ENCODE assay signal across 33 cellular contexts in genomic region chr4:27930976-27931375, GRCh38.
"Had no signal": no experiment of that assay in that cellular context is flagged by ENCODE, and none has a peak within 500 bp of the region (broad histone marks: within the 10 kb centered on the region; RNA-seq: fewer than 3 reads in every experiment).

No MANE protein-coding gene starts in this region.

- DNase-seq: activated B cell treated with CpG ODN at 0.5 μM for 24 hours; activated CD4-positive, alpha-beta memory T cell treated with anti-CD3 and anti-CD28 coated beads for 36 hours; activated CD4-positive, alpha-beta T cell treated with anti-CD3 and anti-CD28 coated beads for 4 hours; activated CD4-positive, alpha-beta T cell treated with anti-CD3 and anti-CD28 coated beads, Interleukin-2, amount 10 ng/mL, durations not matched to agents 24 days and 14 days; activated CD4-positive, alpha-beta T cell treated with anti-CD3 and anti-CD28 coated beads, Interleukin-2, amount 50 U/mL, for 1 hour; activated CD4-positive, alpha-beta T cell treated with anti-CD3 and anti-CD28 coated beads, Interleukin-2, amount 50 U/mL, for 4 hours; activated CD4-positive, CD25-positive, alpha-beta regulatory T cell treated with anti-CD3 and anti-CD28 coated beads, Interleukin-2, amount 50 U/mL, for 72 hours; activated CD8-positive, alpha-beta memory T cell treated with anti-CD3 and anti-CD28 coated beads, Interleukin-2, amount 50 U/mL, for 4 hours; activated CD8-positive, alpha-beta T cell treated with anti-CD3 and anti-CD28 coated beads for 36 hours; activated effector memory CD4-positive, alpha-beta T cell treated with Interleukin-2 at 50 U/mL for 16 hours; activated gamma-delta T cell; activated naive CD4-positive, alpha-beta T cell treated with anti-CD3 and anti-CD28 coated beads, Interleukin-2, amount 10 ng/mL, durations not matched to agents 7 days and 5 days; activated naive CD4-positive, alpha-beta T cell treated with Interleukin-2 at 50 U/mL for 16 hours; activated naive CD8-positive, alpha-beta T cell treated with anti-CD3 and anti-CD28 coated beads, Interleukin-2, amount 10 ng/mL, durations not matched to agents 7 days and 5 days; activated naive CD8-positive, alpha-beta T cell treated with anti-CD3 and anti-CD28 coated beads, Interleukin-2, amount 50 U/mL, for 24 hours; activated T-cell treated with anti-CD3 and anti-CD28 coated beads for 4 hours; activated T-cell treated with anti-CD3 and anti-CD28 coated beads, Interleukin-2, amount 50 U/mL, for 1 hour; activated T-cell treated with anti-CD3 and anti-CD28 coated beads, Interleukin-2, amount 50 U/mL, for 48 hours; amygdala; anterior cingulate cortex; caudate nucleus; cerebellar nuclear complex; T-helper 2 cell; T-helper 9 cell had no signal

- H3K4me1 Mint-ChIP-seq: activated B cell treated with CpG ODN at 0.5 μM for 24 hours; activated CD4-positive, alpha-beta T cell treated with anti-CD3 and anti-CD28 coated beads, Interleukin-2, amount 10 ng/mL, durations not matched to agents 24 days and 14 days; activated naive CD4-positive, alpha-beta T cell treated with anti-CD3 and anti-CD28 coated beads, Interleukin-2, amount 10 ng/mL, durations not matched to agents 7 days and 5 days; activated naive CD4-positive, alpha-beta T cell treated with anti-CD3 and anti-CD28 coated beads, Interleukin-2, amount 50 U/mL, for 24 hours; activated naive CD8-positive, alpha-beta T cell treated with anti-CD3 and anti-CD28 coated beads, Interleukin-2, amount 10 ng/mL, durations not matched to agents 7 days and 5 days; activated naive CD8-positive, alpha-beta T cell treated with anti-CD3 and anti-CD28 coated beads, Interleukin-2, amount 50 U/mL, for 24 hours; brain; central memory CD8-positive, alpha-beta T cell had no signal

- H3K36me3 Mint-ChIP-seq: activated CD4-positive, alpha-beta memory T cell treated with anti-CD3 and anti-CD28 coated beads for 36 hours; activated naive CD4-positive, alpha-beta T cell treated with anti-CD3 and anti-CD28 coated beads, Interleukin-2, amount 10 ng/mL, durations not matched to agents 7 days and 5 days; activated naive CD4-positive, alpha-beta T cell treated with anti-CD3 and anti-CD28 coated beads, Interleukin-2, amount 50 U/mL, for 24 hours; activated naive CD8-positive, alpha-beta T cell; activated naive CD8-positive, alpha-beta T cell treated with anti-CD3 and anti-CD28 coated beads, Interleukin-2, amount 10 ng/mL, durations not matched to agents 7 days and 5 days; brain had no signal

- H3K27me3 Mint-ChIP-seq: activated B cell treated with CpG ODN at 0.5 μM for 24 hours; activated CD4-positive, alpha-beta memory T cell treated with anti-CD3 and anti-CD28 coated beads for 36 hours; activated CD4-positive, alpha-beta T cell treated with anti-CD3 and anti-CD28 coated beads, Interleukin-2, amount 10 ng/mL, durations not matched to agents 24 days and 14 days; activated CD8-positive, alpha-beta T cell treated with anti-CD3 and anti-CD28 coated beads for 36 hours; activated naive CD4-positive, alpha-beta T cell treated with anti-CD3 and anti-CD28 coated beads, Interleukin-2, amount 10 ng/mL, durations not matched to agents 7 days and 5 days; activated naive CD4-positive, alpha-beta T cell treated with anti-CD3 and anti-CD28 coated beads, Interleukin-2, amount 50 U/mL, for 24 hours; activated naive CD8-positive, alpha-beta T cell; activated naive CD8-positive, alpha-beta T cell treated with anti-CD3 and anti-CD28 coated beads, Interleukin-2, amount 10 ng/mL, durations not matched to agents 7 days and 5 days; activated naive CD8-positive, alpha-beta T cell treated with anti-CD3 and anti-CD28 coated beads, Interleukin-2, amount 50 U/mL, for 24 hours; brain; central memory CD8-positive, alpha-beta T cell had no signal

- H3K9me3 Mint-ChIP-seq: activated CD4-positive, alpha-beta T cell treated with anti-CD3 and anti-CD28 coated beads, Interleukin-2, amount 10 ng/mL, durations not matched to agents 24 days and 14 days; brain had no signal

- H3K4me3 Mint-ChIP-seq: activated B cell treated with CpG ODN at 0.5 μM for 24 hours; activated CD4-positive, alpha-beta memory T cell treated with anti-CD3 and anti-CD28 coated beads for 36 hours; activated CD4-positive, alpha-beta T cell treated with anti-CD3 and anti-CD28 coated beads, Interleukin-2, amount 10 ng/mL, durations not matched to agents 24 days and 14 days; activated CD8-positive, alpha-beta T cell treated with anti-CD3 and anti-CD28 coated beads for 36 hours; activated naive CD4-positive, alpha-beta T cell treated with anti-CD3 and anti-CD28 coated beads, Interleukin-2, amount 10 ng/mL, durations not matched to agents 7 days and 5 days; activated naive CD4-positive, alpha-beta T cell treated with anti-CD3 and anti-CD28 coated beads, Interleukin-2, amount 50 U/mL, for 24 hours; activated naive CD8-positive, alpha-beta T cell; activated naive CD8-positive, alpha-beta T cell treated with anti-CD3 and anti-CD28 coated beads, Interleukin-2, amount 10 ng/mL, durations not matched to agents 7 days and 5 days; activated naive CD8-positive, alpha-beta T cell treated with anti-CD3 and anti-CD28 coated beads, Interleukin-2, amount 50 U/mL, for 24 hours; brain; central memory CD8-positive, alpha-beta T cell; T-helper 1 cell treated with Interleukin-12 subunit alpha and Interleukin-12 subunit beta and Interleukin-4 antibody, amounts not matched to agents 30 μg/mL and 1 μg/mL, for 36 hours; T-helper 2 cell treated with Interferon-gamma antibody and Interleukin-4, amounts not matched to agents 5 μg/mL and 100 μg/mL, for 36 hours had no signal

- ATAC-seq: activated CD8-positive, alpha-beta T cell treated with anti-CD3 and anti-CD28 coated beads for 36 hours; activated naive CD8-positive, alpha-beta T cell treated with anti-CD3 and anti-CD28 coated beads, Interleukin-2, amount 50 U/mL, for 24 hours had no signal

- H3K4me3 ChIP-seq: ascending aorta, cardiac muscle cell had no signal

- H3K27ac ChIP-seq: ascending aorta, cardiac muscle cell, VCaP had no signal
